Comparison of ENCODE assay signal across 19 cellular contexts in the genomic region with DNA sequence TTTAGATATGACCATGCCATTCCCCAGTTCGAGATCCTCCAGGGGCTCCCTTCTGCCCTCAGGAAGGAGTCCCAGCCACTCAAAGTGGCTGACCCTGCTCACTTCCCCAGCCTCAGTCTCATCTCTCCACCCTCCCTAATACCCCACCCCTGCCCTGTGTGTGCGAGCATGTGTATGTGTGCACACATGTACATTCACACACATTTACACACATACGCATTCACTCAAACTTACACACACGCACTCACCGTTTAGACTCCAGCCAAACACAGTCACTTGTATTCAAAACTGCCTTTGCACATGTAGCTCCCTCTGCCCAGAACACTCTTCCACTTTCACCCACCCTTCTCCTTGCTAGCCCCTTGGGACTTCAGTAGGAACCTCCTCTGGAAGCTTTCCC. TPM values are rescaled to one million over a fixed set of nuclear protein-coding genes. Genes with fewer than 3 reads are reported as not detected.
DNase-seq lines count a peak whose midpoint lies in the region; ATAC-seq, FAIRE-seq and TF ChIP-seq lines count a peak whose summit lies in the region.
"Had no signal": no experiment of that assay in that cellular context is flagged by ENCODE, and none has a peak within 500 bp of the region (broad histone marks: within the 10 kb centered on the region; RNA-seq: fewer than 3 reads in every experiment).

No MANE protein-coding gene starts in this region.

- WGBS in suprapubic skin = 90% methylated on average over 5 of the region's 5 CpGs

- peaks cover 15% of the 10 kb centered on the region for H3K36me3 Mint-ChIP-seq in Caco-2 (ENCODE audit: insufficient read depth, unreplicated experiment)
- H3K36me3 Mint-ChIP-seq in activated T-helper 2 cell treated with anti-CD3 and anti-CD28 coated beads, Interferon-gamma antibody, Interleukin-2, Interleukin-4, amounts not matched to agents 10 μg/mL and 5 μg/mL and 100 μg/mL, durations not matched to agents 14 hours and 24 hours and 36 hours (ENCODE audit: low read depth) = no peaks in the 10 kb centered on the region
- peaks cover 7% of the 10 kb centered on the region for H3K36me3 Mint-ChIP-seq in effector memory CD8-positive, alpha-beta T cell (ENCODE audit: insufficient read depth)
- H3K36me3 Mint-ChIP-seq: CD4-positive, alpha-beta memory T cell had no signal

- no peaks in the 10 kb centered on the region for H3K27me3 ChIP-seq in Caco-2 (replicated peaks; ENCODE audit: control insufficient read depth, insufficient read depth, low read length)
- H3K27me3 ChIP-seq in upper lobe of right lung = no peaks in the 10 kb centered on the region
- no peaks in the 10 kb centered on the region for H3K27me3 ChIP-seq in suprapubic skin
- H3K27me3 ChIP-seq: BE2C had no signal

- H3K4me1 Mint-ChIP-seq in Caco-2 (ENCODE audit: low read depth, unreplicated experiment) = peaks cover 42% of the 10 kb centered on the region
- H3K4me1 Mint-ChIP-seq in activated T-helper 2 cell treated with anti-CD3 and anti-CD28 coated beads, Interferon-gamma antibody, Interleukin-2, Interleukin-4, amounts not matched to agents 10 μg/mL and 5 μg/mL and 100 μg/mL, durations not matched to agents 14 hours and 24 hours and 36 hours (ENCODE audit: low read depth) = peaks cover 18% of the 10 kb centered on the region
- H3K4me1 Mint-ChIP-seq in effector memory CD8-positive, alpha-beta T cell (ENCODE audit: low read depth in 2 of 2) = peaks cover 3 to 4% of the 10 kb centered on the region in 2 donors

- TF ChIP-seq POLR2A in suprapubic skin (IDR thresholded peaks at IDR 0.05) = no peak

- intact Hi-C loops in Caco-2 (cut with micrococcal nuclease; ENCODE audit: unreplicated experiment) (no loop called here), upper lobe of right lung (cut with DNase I) (no loop called here)
- intact Hi-C loops in activated T-helper 2 cell treated with anti-CD3 and anti-CD28 coated beads, Interferon-gamma antibody, Interleukin-2, Interleukin-4, amounts not matched to agents 10 μg/mL and 5 μg/mL and 100 μg/mL, durations not matched to agents 14 hours and 24 hours and 36 hours (cut with micrococcal nuclease) = no loop called here

- H3K9me3 ChIP-seq in Caco-2 = no peaks in the 10 kb centered on the region
- no peaks in the 10 kb centered on the region for H3K9me3 ChIP-seq in upper lobe of right lung
- H3K9me3 ChIP-seq in suprapubic skin = no peaks in the 10 kb centered on the region
- H3K9me3 ChIP-seq: A549, BE2C had no signal

- DNase-seq in Caco-2 (no peak), GM19239 (ENCODE audit: insufficient read length, low spot score) (no peak), upper lobe of right lung (no peak), suprapubic skin (ENCODE audit: low spot score in 2 of 2) (no peak)
- DNase-seq in activated T-helper 2 cell treated with anti-CD3 and anti-CD28 coated beads, Interferon-gamma antibody, Interleukin-2, Interleukin-4, amounts not matched to agents 10 μg/mL and 5 μg/mL and 100 μg/mL, durations not matched to agents 14 hours and 24 hours and 36 hours (ENCODE audit: low spot score) = no peak
- DNase-seq in effector memory CD8-positive, alpha-beta T cell = no peak
- DNase-seq: BE2C; CD4-positive, alpha-beta memory T cell; COR-L47; DND-41; GDM1; HCEC 1CT had no signal

- peaks cover 57% of the 10 kb centered on the region for H3K4me1 ChIP-seq in Caco-2
- no peaks in the 10 kb centered on the region for H3K4me1 ChIP-seq in upper lobe of right lung
- H3K4me1 ChIP-seq in suprapubic skin = peaks cover 24% of the 10 kb centered on the region
- H3K4me1 ChIP-seq: BE2C had no signal

- peak; percentile 40 for FAIRE-seq in GM19239 (lab: Jason Lieb, UNC)
- FAIRE-seq: A549, K562 had no signal

- CTCF ChIA-PET in Caco-2 (lab: Charles Lee) = interaction anchor here (1.7 kb wide), 1 partner anchor 48 kb away, joined by 5 read pairs; no protein-coding TSS in a partner anchor

- H3K27me3 Mint-ChIP-seq in Caco-2 (ENCODE audit: insufficient read depth, unreplicated experiment) = no peaks in the 10 kb centered on the region
- no peaks in the 10 kb centered on the region for H3K27me3 Mint-ChIP-seq in activated T-helper 2 cell treated with anti-CD3 and anti-CD28 coated beads, Interferon-gamma antibody, Interleukin-2, Interleukin-4, amounts not matched to agents 10 μg/mL and 5 μg/mL and 100 μg/mL, durations not matched to agents 14 hours and 24 hours and 36 hours (ENCODE audit: low read depth)
- peaks cover 0 to 2% of the 10 kb centered on the region in 2 donors for H3K27me3 Mint-ChIP-seq in effector memory CD8-positive, alpha-beta T cell
- H3K27me3 Mint-ChIP-seq: CD4-positive, alpha-beta memory T cell had no signal

- TF ChIP-seq EP300 in suprapubic skin (IDR thresholded peaks at IDR 0.05) = no peak

- no peak for TF ChIP-seq CTCF in Caco-2 (IDR thresholded peaks at IDR 0.05; ENCODE audit: insufficient read depth in 1 of 2, low read depth in 1 of 2, low read length in 1 of 2, severe bottlenecking in 1 of 2, unreplicated experiment in 1 of 2)
- no peak for TF ChIP-seq CTCF in upper lobe of right lung (IDR thresholded peaks at IDR 0.05)
- no peak for TF ChIP-seq CTCF in suprapubic skin (IDR thresholded peaks at IDR 0.05)

- H3K27ac Mint-ChIP-seq in Caco-2 (ENCODE audit: unreplicated experiment) = peak overlapping the region; percentile 91
- peak overlapping the region; percentile 51 for H3K27ac Mint-ChIP-seq in activated T-helper 2 cell treated with anti-CD3 and anti-CD28 coated beads, Interferon-gamma antibody, Interleukin-2, Interleukin-4, amounts not matched to agents 10 μg/mL and 5 μg/mL and 100 μg/mL, durations not matched to agents 14 hours and 24 hours and 36 hours
- peak overlapping the region; percentile 11 to 39 for H3K27ac Mint-ChIP-seq in effector memory CD8-positive, alpha-beta T cell

- ATAC-seq in effector memory CD8-positive, alpha-beta T cell (replicated peaks) = no peak
- ATAC-seq in upper lobe of right lung = no peak
- ATAC-seq in GM21717 (IDR thresholded peaks at IDR 0.05; ENCODE audit: unreplicated experiment) = no peak
- ATAC-seq in GM18873 (IDR thresholded peaks at IDR 0.05; ENCODE audit: low FRiP score, unreplicated experiment) = no peak
- ATAC-seq: A549, K562 had no signal

- H3K36me3 ChIP-seq in Caco-2 (ENCODE audit: control insufficient read depth, insufficient read depth, low read length) (no peaks in the 10 kb centered on the region), upper lobe of right lung (no peaks in the 10 kb centered on the region), suprapubic skin (peaks cover 9% of the 10 kb centered on the region)
- H3K36me3 ChIP-seq: BE2C had no signal

- peaks cover 10% of the 10 kb centered on the region for H3K9me3 Mint-ChIP-seq in Caco-2 (ENCODE audit: unreplicated experiment)
- H3K9me3 Mint-ChIP-seq in activated T-helper 2 cell treated with anti-CD3 and anti-CD28 coated beads, Interferon-gamma antibody, Interleukin-2, Interleukin-4, amounts not matched to agents 10 μg/mL and 5 μg/mL and 100 μg/mL, durations not matched to agents 14 hours and 24 hours and 36 hours = no peaks in the 10 kb centered on the region
- H3K9me3 Mint-ChIP-seq in effector memory CD8-positive, alpha-beta T cell = no peaks in the 10 kb centered on the region
- H3K9me3 Mint-ChIP-seq: CD4-positive, alpha-beta memory T cell had no signal

- H3K4me3 Mint-ChIP-seq in Caco-2 (ENCODE audit: unreplicated experiment) = no peak overlapping the region
- no peak overlapping the region for H3K4me3 Mint-ChIP-seq in activated T-helper 2 cell treated with anti-CD3 and anti-CD28 coated beads, Interferon-gamma antibody, Interleukin-2, Interleukin-4, amounts not matched to agents 10 μg/mL and 5 μg/mL and 100 μg/mL, durations not matched to agents 14 hours and 24 hours and 36 hours (ENCODE audit: low read depth)
- H3K4me3 Mint-ChIP-seq in effector memory CD8-positive, alpha-beta T cell = no peak overlapping the region
- H3K4me3 Mint-ChIP-seq: CD4-positive, alpha-beta memory T cell had no signal

- no peak overlapping the region for H3K4me3 ChIP-seq in Caco-2 (ENCODE audit: low read depth, low read length)
- no peak overlapping the region for H3K4me3 ChIP-seq in upper lobe of right lung
- H3K4me3 ChIP-seq in suprapubic skin = no peak overlapping the region
- H3K4me3 ChIP-seq: A549, K562 had no signal

- H3K27ac ChIP-seq in upper lobe of right lung (no peak overlapping the region), suprapubic skin (no peak overlapping the region)
- H3K27ac ChIP-seq: A549, C4-2B, HL-60 had no signal

- POLR2A ChIA-PET in Caco-2 (lab: Charles Lee) = no interaction called here

- BruUV-seq in Caco-2 (replicated peaks; lab: Mats Ljungman, UMichigan) = no TSS peak

RNA-seq across cellular contexts. Expression of a gene that starts 11.4 kb away (rescaled TPM):
- total RNA-seq in Caco-2 (2022) (1.4 and 1.8 TPM in 2 replicates), upper lobe of right lung (1.5 TPM), suprapubic skin (100 to 1,000 TPM in 1 of 4 donors, 10 to 100 TPM in 3; 47.9 to 129 (median 60.9) TPM)
- not detected in 2 replicates for total RNA-seq in activated T-helper 2 cell treated with anti-CD3 and anti-CD28 coated beads, Interferon-gamma antibody, Interleukin-2, Interleukin-4, amounts not matched to agents 10 μg/mL and 5 μg/mL and 100 μg/mL, durations not matched to agents 14 hours and 24 hours and 36 hours
- total RNA-seq: CD4-positive, alpha-beta memory T cell; H4; K562 had no signal

RNA-seq across cellular contexts. Expression of a gene that starts 37.1 kb away (rescaled TPM):
- total RNA-seq in Caco-2 (2022) (31.6 TPM in 2 replicates), upper lobe of right lung (39.5 TPM), suprapubic skin (10 to 100 TPM; 16.0 to 31.4 (median 20.9) TPM)
- 22.3 and 22.7 TPM in 2 replicates for total RNA-seq in activated T-helper 2 cell treated with anti-CD3 and anti-CD28 coated beads, Interferon-gamma antibody, Interleukin-2, Interleukin-4, amounts not matched to agents 10 μg/mL and 5 μg/mL and 100 μg/mL, durations not matched to agents 14 hours and 24 hours and 36 hours

Comparison
In these comparisons a context has a peak if more than half of its experiments do, and no peak if none do; other contexts are left out.
1. H3K27ac Mint-ChIP-seq: peak in every context shown above with its lines; median percentile 91 in Caco-2; 51 in activated T-helper 2 cell treated with anti-CD3 and anti-CD28 coated beads, Interferon-gamma antibody, Interleukin-2, Interleukin-4, amounts not matched to agents 10 μg/mL and 5 μg/mL and 100 μg/mL, durations not matched to agents 14 hours and 24 hours and 36 hours; 25 in effector memory CD8-positive, alpha-beta T cell.
2. RNA of a gene that starts 11.4 kb away (total RNA-seq): 47.9 to 129 TPM in suprapubic skin; 1.4 to 1.8 TPM in Caco-2, 1.5 TPM in upper lobe of right lung (single experiment) and not detected in activated T-helper 2 cell treated with anti-CD3 and anti-CD28 coated beads, Interferon-gamma antibody, Interleukin-2, Interleukin-4, amounts not matched to agents 10 μg/mL and 5 μg/mL and 100 μg/mL, durations not matched to agents 14 hours and 24 hours and 36 hours; every median in the first group is over 10 times any median in the second.